ENCODE assay signal across 1 cellular context in the genomic region with DNA sequence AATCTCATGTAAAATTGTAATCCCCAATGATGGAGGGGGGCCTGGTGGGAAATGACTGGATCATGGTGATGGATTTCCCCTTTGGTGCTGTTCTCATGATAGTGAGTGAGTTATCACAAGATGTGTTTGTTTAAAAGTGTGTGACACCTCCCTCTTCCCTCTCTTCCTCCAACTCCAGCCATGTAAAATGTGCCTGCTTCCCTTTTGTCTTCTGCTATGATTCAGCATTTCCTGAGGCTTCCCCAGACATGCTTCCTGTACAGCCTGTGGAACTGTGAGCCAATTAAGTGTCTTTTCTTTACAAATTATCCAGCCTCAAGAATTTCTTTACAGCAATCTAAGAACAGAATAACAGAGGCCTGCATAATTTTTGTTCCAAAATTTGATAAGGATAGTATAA.
TF ChIP-seq lines count a peak whose summit lies in the region.

No MANE protein-coding gene starts in this region.

TF ChIP-seq in GM23338, 12 proteins besides CTCF, POLR2A, EP300 and RAD21 (continued from another document):
- TF ChIP-seq, protein P1, sequence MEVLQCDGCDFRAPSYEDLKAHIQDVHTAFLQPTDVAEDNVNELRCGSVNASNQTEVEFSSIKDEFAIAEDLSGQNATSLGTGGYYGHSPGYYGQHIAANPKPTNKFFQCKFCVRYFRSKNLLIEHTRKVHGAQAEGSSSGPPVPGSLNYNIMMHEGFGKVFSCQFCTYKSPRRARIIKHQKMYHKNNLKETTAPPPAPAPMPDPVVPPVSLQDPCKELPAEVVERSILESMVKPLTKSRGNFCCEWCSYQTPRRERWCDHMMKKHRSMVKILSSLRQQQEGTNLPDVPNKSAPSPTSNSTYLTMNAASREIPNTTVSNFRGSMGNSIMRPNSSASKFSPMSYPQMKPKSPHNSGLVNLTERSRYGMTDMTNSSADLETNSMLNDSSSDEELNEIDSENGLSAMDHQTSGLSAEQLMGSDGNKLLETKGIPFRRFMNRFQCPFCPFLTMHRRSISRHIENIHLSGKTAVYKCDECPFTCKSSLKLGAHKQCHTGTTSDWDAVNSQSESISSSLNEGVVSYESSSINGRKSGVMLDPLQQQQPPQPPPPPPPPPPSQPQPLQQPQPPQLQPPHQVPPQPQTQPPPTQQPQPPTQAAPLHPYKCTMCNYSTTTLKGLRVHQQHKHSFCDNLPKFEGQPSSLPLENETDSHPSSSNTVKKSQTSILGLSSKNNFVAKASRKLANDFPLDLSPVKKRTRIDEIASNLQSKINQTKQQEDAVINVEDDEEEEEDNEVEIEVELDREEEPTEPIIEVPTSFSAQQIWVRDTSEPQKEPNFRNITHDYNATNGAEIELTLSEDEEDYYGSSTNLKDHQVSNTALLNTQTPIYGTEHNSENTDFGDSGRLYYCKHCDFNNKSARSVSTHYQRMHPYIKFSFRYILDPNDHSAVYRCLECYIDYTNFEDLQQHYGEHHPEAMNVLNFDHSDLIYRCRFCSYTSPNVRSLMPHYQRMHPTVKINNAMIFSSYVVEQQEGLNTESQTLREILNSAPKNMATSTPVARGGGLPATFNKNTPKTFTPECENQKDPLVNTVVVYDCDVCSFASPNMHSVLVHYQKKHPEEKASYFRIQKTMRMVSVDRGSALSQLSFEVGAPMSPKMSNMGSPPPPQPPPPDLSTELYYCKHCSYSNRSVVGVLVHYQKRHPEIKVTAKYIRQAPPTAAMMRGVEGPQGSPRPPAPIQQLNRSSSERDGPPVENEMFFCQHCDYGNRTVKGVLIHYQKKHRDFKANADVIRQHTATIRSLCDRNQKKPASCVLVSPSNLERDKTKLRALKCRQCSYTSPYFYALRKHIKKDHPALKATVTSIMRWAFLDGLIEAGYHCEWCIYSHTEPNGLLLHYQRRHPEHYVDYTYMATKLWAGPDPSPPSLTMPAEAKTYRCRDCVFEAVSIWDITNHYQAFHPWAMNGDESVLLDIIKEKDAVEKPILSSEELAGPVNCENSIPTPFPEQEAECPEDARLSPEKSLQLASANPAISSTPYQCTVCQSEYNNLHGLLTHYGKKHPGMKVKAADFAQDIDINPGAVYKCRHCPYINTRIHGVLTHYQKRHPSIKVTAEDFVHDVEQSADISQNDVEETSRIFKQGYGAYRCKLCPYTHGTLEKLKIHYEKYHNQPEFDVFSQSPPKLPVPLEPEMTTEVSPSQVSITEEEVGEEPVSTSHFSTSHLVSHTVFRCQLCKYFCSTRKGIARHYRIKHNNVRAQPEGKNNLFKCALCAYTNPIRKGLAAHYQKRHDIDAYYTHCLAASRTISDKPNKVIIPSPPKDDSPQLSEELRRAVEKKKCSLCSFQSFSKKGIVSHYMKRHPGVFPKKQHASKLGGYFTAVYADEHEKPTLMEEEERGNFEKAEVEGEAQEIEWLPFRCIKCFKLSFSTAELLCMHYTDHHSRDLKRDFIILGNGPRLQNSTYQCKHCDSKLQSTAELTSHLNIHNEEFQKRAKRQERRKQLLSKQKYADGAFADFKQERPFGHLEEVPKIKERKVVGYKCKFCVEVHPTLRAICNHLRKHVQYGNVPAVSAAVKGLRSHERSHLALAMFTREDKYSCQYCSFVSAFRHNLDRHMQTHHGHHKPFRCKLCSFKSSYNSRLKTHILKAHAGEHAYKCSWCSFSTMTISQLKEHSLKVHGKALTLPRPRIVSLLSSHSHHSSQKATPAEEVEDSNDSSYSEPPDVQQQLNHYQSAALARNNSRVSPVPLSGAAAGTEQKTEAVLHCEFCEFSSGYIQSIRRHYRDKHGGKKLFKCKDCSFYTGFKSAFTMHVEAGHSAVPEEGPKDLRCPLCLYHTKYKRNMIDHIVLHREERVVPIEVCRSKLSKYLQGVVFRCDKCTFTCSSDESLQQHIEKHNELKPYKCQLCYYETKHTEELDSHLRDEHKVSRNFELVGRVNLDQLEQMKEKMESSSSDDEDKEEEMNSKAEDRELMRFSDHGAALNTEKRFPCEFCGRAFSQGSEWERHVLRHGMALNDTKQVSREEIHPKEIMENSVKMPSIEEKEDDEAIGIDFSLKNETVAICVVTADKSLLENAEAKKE (CRISPR knock-in tag; IDR thresholded peaks at IDR 0.05) = no peak
- TF ChIP-seq, protein P2, sequence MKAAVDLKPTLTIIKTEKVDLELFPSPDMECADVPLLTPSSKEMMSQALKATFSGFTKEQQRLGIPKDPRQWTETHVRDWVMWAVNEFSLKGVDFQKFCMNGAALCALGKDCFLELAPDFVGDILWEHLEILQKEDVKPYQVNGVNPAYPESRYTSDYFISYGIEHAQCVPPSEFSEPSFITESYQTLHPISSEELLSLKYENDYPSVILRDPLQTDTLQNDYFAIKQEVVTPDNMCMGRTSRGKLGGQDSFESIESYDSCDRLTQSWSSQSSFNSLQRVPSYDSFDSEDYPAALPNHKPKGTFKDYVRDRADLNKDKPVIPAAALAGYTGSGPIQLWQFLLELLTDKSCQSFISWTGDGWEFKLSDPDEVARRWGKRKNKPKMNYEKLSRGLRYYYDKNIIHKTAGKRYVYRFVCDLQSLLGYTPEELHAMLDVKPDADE (IDR thresholded peaks at IDR 0.05) = no peak
TF ChIP-seq in GM23338: peak in this region for 0.
